In the genomic region with DNA sequence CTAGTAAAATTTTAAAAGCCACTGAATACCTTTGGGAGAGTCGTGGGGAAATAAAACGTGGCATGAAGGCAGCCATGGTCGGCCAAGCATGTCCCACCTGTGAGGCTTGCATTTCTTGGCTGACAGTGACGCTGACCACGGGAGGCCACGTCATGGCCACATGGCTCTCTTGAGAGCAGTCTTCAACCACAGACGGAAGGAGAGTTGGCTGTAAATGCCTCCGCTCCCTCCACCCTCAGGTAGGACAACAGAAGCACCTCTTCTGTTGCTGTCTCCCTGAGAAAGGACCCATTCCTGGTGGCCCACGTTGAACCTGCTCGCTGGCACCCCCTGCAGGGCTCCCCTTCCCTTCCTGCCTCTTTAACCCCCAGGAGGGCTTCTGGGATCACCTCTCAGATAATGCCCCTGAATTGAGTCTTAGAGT, we compare ENCODE assay signal across 7 cellular contexts. TPM values are rescaled to one million over a fixed set of nuclear protein-coding genes. Genes with fewer than 3 reads are reported as not detected.
DNase-seq lines count a peak whose midpoint lies in the region; ATAC-seq and TF ChIP-seq lines count a peak whose summit lies in the region.

No MANE protein-coding gene starts in this region.

- DNase-seq in GM06990 (ENCODE audit: extremely low read depth, insufficient read length) (peak; percentile 74), NCI-H1694 treated with DMSO at 0.1 percent for 48 hours (lab: John Stamatoyannopoulos, UW) (peak; percentile 11), psoas muscle (peak in 1 of 2 donors; percentile 66), LoVo (ENCODE audit: low spot score) (no peak)
- no peak for DNase-seq in effector memory CD8-positive, alpha-beta T cell
- no peak for DNase-seq in central memory CD4-positive, alpha-beta T cell

- no peak overlapping the region for H3K4me3 Mint-ChIP-seq in effector memory CD8-positive, alpha-beta T cell

- TF ChIP-seq CTCF in GM06990 (IDR thresholded peaks at IDR 0.05; ENCODE audit: insufficient read depth, low read length, poor library complexity, severe bottlenecking) (peak; percentile 62), psoas muscle (IDR thresholded peaks at IDR 0.05) (peak; percentile 28)

- no peaks in the 10 kb centered on the region for H3K27me3 Mint-ChIP-seq in effector memory CD8-positive, alpha-beta T cell

- no peak overlapping the region for H3K27ac Mint-ChIP-seq in effector memory CD8-positive, alpha-beta T cell

- intact Hi-C loops in psoas muscle (cut with DNase I): no loop called here

- H3K27ac ChIP-seq in psoas muscle: no peak overlapping the region

- 29 to 46% (median 39%) methylated on average over 10 of the region's 10 CpGs for WGBS in psoas muscle, 3 donors

- H3K4me1 Mint-ChIP-seq in effector memory CD8-positive, alpha-beta T cell (ENCODE audit: low read depth in 2 of 2): peaks cover 3 to 7% of the 10 kb centered on the region in 2 donors

- ATAC-seq in GM21447 (IDR thresholded peaks at IDR 0.05; ENCODE audit: unreplicated experiment) (peak; percentile 74), psoas muscle (peak in 3 of 4 donors; percentile 31 to 42 (median 35))
- peak; percentile 31 for ATAC-seq in effector memory CD8-positive, alpha-beta T cell (replicated peaks)

- H3K9me3 ChIP-seq in psoas muscle: no peaks in the 10 kb centered on the region

- H3K4me3 ChIP-seq in GM06990 (replicated peaks; ENCODE audit: low read depth, low read length): no peak overlapping the region
- H3K4me3 ChIP-seq in psoas muscle: no peak overlapping the region

- H3K4me1 ChIP-seq in psoas muscle: no peaks in the 10 kb centered on the region

- H3K27me3 ChIP-seq in GM06990 (replicated peaks; ENCODE audit: control insufficient read depth, insufficient read depth, low read length) (no peaks in the 10 kb centered on the region), psoas muscle (ENCODE audit: insufficient read depth in 3 of 3, low read length in 2 of 3) (peaks cover 0 to 1% (median 0%) of the 10 kb centered on the region in 3 donors)

- no peaks in the 10 kb centered on the region for H3K9me3 Mint-ChIP-seq in effector memory CD8-positive, alpha-beta T cell

- H3K36me3 Mint-ChIP-seq in effector memory CD8-positive, alpha-beta T cell (ENCODE audit: insufficient read depth): peaks cover 3% of the 10 kb centered on the region

- H3K36me3 ChIP-seq in GM06990 (ENCODE audit: control insufficient read depth, insufficient read depth, low read length) (no peaks in the 10 kb centered on the region), psoas muscle (ENCODE audit: insufficient read depth in 1 of 2, low read depth in 1 of 2) (no peaks in the 10 kb centered on the region)

RNA-seq across cellular contexts. Expression of gene LRRC25, which starts 10.6 kb away (rescaled TPM):
- total RNA-seq in psoas muscle: 1 to 10 TPM; 2.0 to 4.1 (median 2.4) TPM
- polyA plus RNA-seq in psoas muscle: 1 to 10 TPM in 2 of 3 donors, under 1 TPM in 1; 0.65 to 5.2 (median 1.3) TPM

RNA-seq across cellular contexts. Expression of gene SSBP4, which starts 11.1 kb away (rescaled TPM):
- total RNA-seq in psoas muscle: 10 to 100 TPM; 29.1 to 46.1 (median 29.6) TPM
- polyA plus RNA-seq in psoas muscle: 10 to 100 TPM; 25.8 to 37.8 (median 28.6) TPM

RNA-seq across cellular contexts. Expression of gene GDF15, which starts 22.1 kb away (rescaled TPM):
- 1 to 10 TPM in 2 of 4 donors, under 1 TPM in 2; 0.50 to 8.5 (median 2.2) TPM for total RNA-seq in psoas muscle
- 10 to 100 TPM in 1 of 3 donors, under 1 TPM in 2; 0.27 to 37.1 (median 0.35) TPM for polyA plus RNA-seq in psoas muscle

RNA-seq across cellular contexts. Expression of gene ISYNA1, which starts 29.9 kb away (rescaled TPM):
- total RNA-seq in psoas muscle: 10 to 100 TPM in 3 of 4 donors, 1 to 10 TPM in 1; 9.8 to 17.0 (median 10.9) TPM
- 1 to 10 TPM; 6.3 to 8.6 (median 8.0) TPM for polyA plus RNA-seq in psoas muscle

Comparison
In these comparisons a context has a peak if more than half of its experiments do, and no peak if none do; other contexts are left out.
1. DNase-seq: peak in GM06990 (single experiment) and NCI-H1694 treated with DMSO at 0.1 percent for 48 hours (single experiment); none in effector memory CD8-positive, alpha-beta T cell (0 of 3), LoVo (single experiment) and central memory CD4-positive, alpha-beta T cell (single experiment).
2. Peak in every context shown above with its lines, with median percentiles within 50 percentile points of each other: ATAC-seq.